29 cellular contexts compared by ENCODE assay signal in the genomic region with DNA sequence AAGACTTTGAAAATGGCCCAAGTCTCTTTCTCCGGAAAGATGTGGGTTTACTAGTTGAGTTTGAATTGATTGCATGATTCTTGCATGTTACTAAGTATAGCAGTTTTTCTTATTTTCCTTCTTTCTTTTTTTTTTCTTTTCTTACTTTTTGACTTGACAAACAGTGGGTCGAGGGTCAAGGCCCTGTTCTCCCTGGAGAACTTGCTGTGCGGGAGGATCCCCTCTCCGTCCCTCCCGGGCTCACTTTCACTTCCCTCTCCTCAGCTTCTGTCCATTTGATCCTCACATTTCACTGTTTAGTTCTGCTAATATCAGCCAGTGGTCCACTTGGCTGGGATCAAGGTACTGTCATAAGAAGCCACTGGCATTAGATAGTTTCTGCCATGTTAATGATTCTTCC.
"Had no signal": no experiment of that assay in that cellular context is flagged by ENCODE, and none has a peak within 500 bp of the region (broad histone marks: within the 10 kb centered on the region; RNA-seq: fewer than 3 reads in every experiment).

No MANE protein-coding gene starts in this region.

- H3K9me3 ChIP-seq: ascending aorta, colonic mucosa, heart left ventricle, psoas muscle, suprapubic skin, tibial nerve had no signal

- H2AFZ ChIP-seq: parathyroid adenoma had no signal

- H3K27ac ChIP-seq: ascending aorta, cardiac muscle cell, colonic mucosa, heart left ventricle, parathyroid adenoma, psoas muscle, suprapubic skin, tibial nerve, WERI-Rb-1 had no signal

- H3K36me3 ChIP-seq: ascending aorta, cardiac muscle cell, colonic mucosa, heart left ventricle, spleen, suprapubic skin, tibial nerve, WERI-Rb-1 had no signal

- H3K27me3 ChIP-seq: ascending aorta, cardiac muscle cell, colonic mucosa, dorsolateral prefrontal cortex, heart left ventricle, spleen, suprapubic skin, tibial nerve had no signal

- H3K79me2 ChIP-seq: parathyroid adenoma had no signal

- H3K4me3 ChIP-seq: ascending aorta, cardiac muscle cell, colonic mucosa, dorsolateral prefrontal cortex, psoas muscle, spleen, suprapubic skin, tibial nerve had no signal

- ATAC-seq: activated CD4-positive, CD25-positive, alpha-beta regulatory T cell treated with anti-CD3 and anti-CD28 coated beads, Interleukin-2, amount 50 U/mL, for 24 hours; effector memory CD8-positive, alpha-beta T cell; heart left ventricle; left ventricle myocardium superior; psoas muscle had no signal

- DNase-seq: activated CD4-positive, alpha-beta T cell treated with anti-CD3 and anti-CD28 coated beads for 48 hours; activated CD4-positive, alpha-beta T cell treated with anti-CD3 and anti-CD28 coated beads, Interleukin-2, amount 50 U/mL, for 48 hours; activated CD8-positive, alpha-beta memory T cell treated with anti-CD3 and anti-CD28 coated beads for 24 hours; activated effector memory CD4-positive, alpha-beta T cell treated with anti-CD3 and anti-CD28 coated beads, Interleukin-2, amount 50 U/mL, for 16 hours; activated naive CD4-positive, alpha-beta T cell treated with anti-CD3 and anti-CD28 coated beads, Interleukin-2, amount 10 ng/mL, durations not matched to agents 7 days and 5 days; activated naive CD8-positive, alpha-beta T cell treated with anti-CD3 and anti-CD28 coated beads, Interleukin-2, amount 10 ng/mL, durations not matched to agents 7 days and 5 days; cerebellar nuclear complex; colonic mucosa; dorsolateral prefrontal cortex; effector memory CD8-positive, alpha-beta T cell; erythroblast; foreskin fibroblast; hypothalamus; left ventricle myocardium superior; mammary epithelial cell; naive B cell; nucleus accumbens; psoas muscle; spleen; stimulated activated naive CD4-positive, alpha-beta T cell; T-helper 9 cell; WERI-Rb-1 had no signal

- H3K9ac ChIP-seq: parathyroid adenoma had no signal

- H3K4me1 ChIP-seq: ascending aorta, colonic mucosa, parathyroid adenoma, psoas muscle, spleen, suprapubic skin had no signal
